In the genomic region with DNA sequence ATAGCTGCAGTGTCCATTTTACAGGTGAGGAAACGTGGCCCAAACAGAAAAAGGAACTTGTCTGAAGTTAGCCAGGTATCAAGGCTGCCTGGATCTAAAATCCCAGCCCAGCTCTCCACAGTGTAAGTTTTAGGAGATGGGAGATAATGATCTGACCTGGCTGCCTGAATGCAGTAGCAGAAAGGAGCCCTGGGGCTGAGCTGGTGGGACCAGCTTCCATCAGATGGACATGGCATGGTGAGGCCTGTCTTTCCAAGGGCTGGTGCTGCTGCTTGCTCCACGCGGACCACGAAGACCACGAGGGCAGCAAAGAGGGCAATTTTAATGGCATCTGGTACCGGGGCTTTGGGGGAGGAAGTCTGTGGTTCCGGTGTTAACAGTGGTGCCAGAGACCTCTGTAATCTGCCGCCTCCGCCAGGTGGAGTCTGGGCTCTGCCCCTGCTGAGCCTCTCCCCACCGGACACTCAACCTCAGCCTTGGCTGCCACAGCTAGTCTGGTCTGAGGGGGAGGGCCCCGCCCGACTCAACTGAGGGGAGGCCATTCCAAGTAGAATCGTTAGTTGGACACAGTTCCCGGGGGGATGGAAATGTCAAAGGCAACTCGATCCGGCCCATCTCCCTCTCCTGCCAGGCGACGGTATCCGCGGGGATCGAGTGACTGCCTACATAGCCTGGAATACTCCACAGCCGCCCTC, we compare ENCODE assay signal across 8 cellular contexts. TPM values are rescaled to one million over a fixed set of nuclear protein-coding genes. Genes with fewer than 3 reads are reported as not detected.
DNase-seq lines count a peak whose midpoint lies in the region; ATAC-seq and TF ChIP-seq lines count a peak whose summit lies in the region.

No MANE protein-coding gene starts in this region.

- TF ChIP-seq CTCF in neutrophil (IDR thresholded peaks at IDR 0.05): no peak

- H3K36me3 ChIP-seq in NT2/D1 (ENCODE audit: insufficient read depth, insufficient read length, low read length) (peaks cover 17% of the 10 kb centered on the region), neutrophil (no peaks in the 10 kb centered on the region)

- DNase-seq in CD1c-positive myeloid dendritic cell (ENCODE audit: extremely low spot score) (peak; percentile 15), NT2/D1 (ENCODE audit: low read depth, low spot score) (no peak), Right ventricle myocardium inferior (ENCODE audit: missing footprints) (peak; percentile 77), putamen (ENCODE audit: low spot score) (no peak)
- DNase-seq in activated gamma-delta T cell treated with anti-CD3 and anti-CD28 coated beads, Interleukin-2, amount 50 U/mL, for 16 hours (ENCODE audit: low read depth): peak; percentile 39

- ATAC-seq in GM21723 (IDR thresholded peaks at IDR 0.05; ENCODE audit: unreplicated experiment): peak; percentile 21
- ATAC-seq in Right ventricle myocardium inferior: peak; percentile 25
- no peak for ATAC-seq in GM19328 (IDR thresholded peaks at IDR 0.05; ENCODE audit: unreplicated experiment)

- H3K9me3 ChIP-seq in NT2/D1 (ENCODE audit: insufficient read depth, low read length): peaks cover 14% of the 10 kb centered on the region; the same call in 1 of the 2 replicates
- H3K9me3 ChIP-seq in neutrophil: no peaks in the 10 kb centered on the region

- H3K4me1 ChIP-seq in NT2/D1 (ENCODE audit: insufficient read depth, insufficient read length) (peaks cover 6% of the 10 kb centered on the region), neutrophil (ENCODE audit: control insufficient read depth in 1 of 2, insufficient read depth in 1 of 2, low read depth in 1 of 2, low read length in 1 of 2) (peaks cover 33 to 37% of the 10 kb centered on the region in 2 experiments)

- H3K9ac ChIP-seq in NT2/D1 (ENCODE audit: insufficient read length, low read depth): peak overlapping the region; percentile 89

- intact Hi-C loops in Right ventricle myocardium inferior (cut with DNase I): loop anchor here (2.0 to 5.0 kb wide), 2 partner anchors 33 to 119 kb away; no protein-coding TSS in a partner anchor

- H3K27me3 ChIP-seq in NT2/D1 (ENCODE audit: insufficient read depth, insufficient read length) (peaks cover 32% of the 10 kb centered on the region), neutrophil (peaks cover 59% of the 10 kb centered on the region)

- H3K4me3 ChIP-seq in NT2/D1 (ENCODE audit: insufficient read length, low read depth) (peak overlapping the region; percentile 77), neutrophil (ENCODE audit: low read depth in 1 of 2, low read length in 1 of 2) (peak overlapping the region; percentile 77 to 92)

- no peak overlapping the region for H3K27ac ChIP-seq in neutrophil

RNA-seq across cellular contexts. Expression of a gene that starts 0.7 kb away (rescaled TPM):
- total RNA-seq in Right ventricle myocardium inferior: 9.0 TPM

RNA-seq across cellular contexts. Expression of a gene that starts 46.7 kb away (rescaled TPM):
- 19.7 TPM for total RNA-seq in Right ventricle myocardium inferior

RNA-seq across cellular contexts. Expression of a gene that starts 47.0 kb away (rescaled TPM):
- total RNA-seq in Right ventricle myocardium inferior: 0.78 TPM

Comparison
In these comparisons a context has a peak if more than half of its experiments do, and no peak if none do; other contexts are left out.
1. DNase-seq: peak in CD1c-positive myeloid dendritic cell (single experiment), activated gamma-delta T cell treated with anti-CD3 and anti-CD28 coated beads, Interleukin-2, amount 50 U/mL, for 16 hours (single experiment) and Right ventricle myocardium inferior (single experiment); none in NT2/D1 (single experiment) and putamen (single experiment).